1 cellular context compared by ENCODE assay signal in genomic region chr12:71685961-71686657, GRCh38.
TF ChIP-seq lines count a peak whose summit lies in the region.

TSS of gene TMEM19 (plus strand) at chr12:71686082. CDS start at chr12:71686681, 599 bp downstream.

TF ChIP-seq in HepG2, 621 proteins besides CTCF, POLR2A, EP300 and RAD21 (continued from another document):
- TF ChIP-seq ZHX2 (IDR thresholded peaks at IDR 0.05; ENCODE audit: low read depth) (no peak), ZHX2 (CRISPR knock-in tag; IDR thresholded peaks at IDR 0.05; ENCODE audit: borderline replicate concordance) (no peak), NFE2L1 (CRISPR knock-in tag; IDR thresholded peaks at IDR 0.05; ENCODE audit: borderline replicate concordance) (no peak), MXD1 (CRISPR knock-in tag; IDR thresholded peaks at IDR 0.05) (peak; percentile 88), ZNF616 (CRISPR knock-in tag; IDR thresholded peaks at IDR 0.05; ENCODE audit: low read depth) (peak; percentile 72; the same call in 1 of the 2 replicates), ZBTB3 (CRISPR knock-in tag; IDR thresholded peaks at IDR 0.05; ENCODE audit: borderline replicate concordance, low read depth) (peak; percentile 61; the same call in 1 of the 2 replicates), ZMYM4 (CRISPR knock-in tag; IDR thresholded peaks at IDR 0.05) (peak; percentile 95), REPIN1 (CRISPR knock-in tag; IDR thresholded peaks at IDR 0.05; ENCODE audit: borderline replicate concordance, low read depth) (peak; percentile 77), ZSCAN5A (CRISPR knock-in tag; IDR thresholded peaks at IDR 0.05; ENCODE audit: borderline replicate concordance) (peak; percentile 40; the same call in 1 of the 2 replicates), TAF1 (CRISPR knock-in tag; IDR thresholded peaks at IDR 0.05) (peak; percentile 80), POGZ (CRISPR knock-in tag; IDR thresholded peaks at IDR 0.05) (peak; percentile 97), ZNF496 (CRISPR knock-in tag; IDR thresholded peaks at IDR 0.05; ENCODE audit: insufficient replicate concordance) (no peak), PHF8 (CRISPR knock-in tag; IDR thresholded peaks at IDR 0.05) (peak; percentile 94), FOXP4 (CRISPR knock-in tag; IDR thresholded peaks at IDR 0.05) (peak; percentile 31), ATF6 (CRISPR knock-in tag; conservative IDR thresholded peaks at IDR 0.05) (no peak), MED8 (CRISPR knock-in tag; IDR thresholded peaks at IDR 0.05; ENCODE audit: insufficient replicate concordance) (peak; percentile 85), U2AF2 (IDR thresholded peaks at IDR 0.05; ENCODE audit: low read depth, low read length) (no peak), JUN (CRISPR knock-in tag; IDR thresholded peaks at IDR 0.05) (peak; percentile 40), SALL2 (CRISPR knock-in tag; IDR thresholded peaks at IDR 0.05) (peak; percentile 51; the same call in 1 of the 2 replicates), MAFG (CRISPR knock-in tag; IDR thresholded peaks at IDR 0.05) (no peak), POGK (CRISPR knock-in tag; conservative IDR thresholded peaks at IDR 0.05) (peak; percentile 82), GLMP (CRISPR knock-in tag; IDR thresholded peaks at IDR 0.05; ENCODE audit: borderline replicate concordance) (no peak), GATAD1 (CRISPR knock-in tag; IDR thresholded peaks at IDR 0.05) (peak; percentile 62; the same call in 1 of the 2 replicates), TRIM22 (IDR thresholded peaks at IDR 0.05) (no peak), ZNF251 (CRISPR knock-in tag; IDR thresholded peaks at IDR 0.05) (0 out of 2 replicates have a peak, but pooled peaks have one; percentile 66), ZNF232 (CRISPR knock-in tag; IDR thresholded peaks at IDR 0.05; ENCODE audit: borderline replicate concordance) (no peak), CHCHD3 (CRISPR knock-in tag; IDR thresholded peaks at IDR 0.05) (no peak), MBNL3 (CRISPR knock-in tag; conservative IDR thresholded peaks at IDR 0.05) (no peak), KAT2B (IDR thresholded peaks at IDR 0.05; ENCODE audit: borderline replicate concordance, low read depth, low read length) (no peak), ZBTB38 (CRISPR knock-in tag; IDR thresholded peaks at IDR 0.05) (peak; percentile 82; the same call in 1 of the 2 replicates), REL (CRISPR knock-in tag; conservative IDR thresholded peaks at IDR 0.05) (no peak), THAP8 (CRISPR knock-in tag; IDR thresholded peaks at IDR 0.05; ENCODE audit: borderline replicate concordance) (no peak), ZNF460 (CRISPR knock-in tag; IDR thresholded peaks at IDR 0.05; ENCODE audit: borderline replicate concordance) (no peak; the same call in 1 of the 2 replicates), NCOA5 (CRISPR knock-in tag; IDR thresholded peaks at IDR 0.05) (no peak), ZNF557 (CRISPR knock-in tag; IDR thresholded peaks at IDR 0.05) (no peak), SIN3A (IDR thresholded peaks at IDR 0.05; ENCODE audit: borderline replicate concordance, low read depth, low read length) (peak; percentile 56; the same call in 1 of the 2 replicates), ZNF18 (CRISPR knock-in tag; IDR thresholded peaks at IDR 0.05; ENCODE audit: insufficient replicate concordance) (peak; percentile 81), ISX (CRISPR knock-in tag; conservative IDR thresholded peaks at IDR 0.05) (no peak)
